ENCODE assay signal across 22 cellular contexts in the genomic region with DNA sequence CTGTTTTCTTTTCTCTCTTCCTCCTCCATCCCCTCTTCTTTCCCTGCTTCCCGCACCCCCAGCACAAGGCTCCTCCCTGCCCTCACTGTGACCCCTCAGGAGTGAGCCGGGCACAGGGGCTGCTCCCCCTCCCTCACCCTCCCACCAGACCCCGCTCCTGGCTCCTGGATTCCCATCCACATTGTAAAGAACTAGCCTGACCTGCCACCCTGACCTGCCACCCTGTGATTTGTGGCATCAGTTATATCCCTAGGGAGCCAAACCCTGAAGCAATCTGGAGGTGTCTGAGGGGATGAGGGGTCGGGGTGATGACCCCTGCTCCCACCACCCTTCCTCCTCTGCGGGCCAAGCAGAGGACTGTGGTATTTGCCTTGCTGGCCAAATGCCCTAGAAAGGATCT.
DNase-seq lines count a peak whose midpoint lies in the region; ATAC-seq and TF ChIP-seq lines count a peak whose summit lies in the region.
"Had no signal": no experiment of that assay in that cellular context is flagged by ENCODE, and none has a peak within 500 bp of the region (broad histone marks: within the 10 kb centered on the region; RNA-seq: fewer than 3 reads in every experiment).

No MANE protein-coding gene starts in this region.

- no peak overlapping the region for H3K27ac Mint-ChIP-seq in natural killer cell treated with Interleukin-12 subunit alpha and Interleukin-12 subunit beta and Interleukin-15 and Interleukin-18, amount 100 ng/mL, for 72 hours
- H3K27ac Mint-ChIP-seq in natural killer cell, result no peak overlapping the region
- peak overlapping the region; percentile 25 for H3K27ac Mint-ChIP-seq in progenitor cell of endocrine pancreas
- H3K27ac Mint-ChIP-seq: B cell; CD4-positive, CD25-positive, alpha-beta regulatory T cell; CD8-positive, alpha-beta T cell; H9; HFFc6 had no signal

- H2BK5ac ChIP-seq in mesendoderm (ENCODE audit: low read length), result no peak overlapping the region

- H3K79me2 ChIP-seq in mesendoderm (ENCODE audit: control insufficient read depth, insufficient read depth, low read length), result no peaks in the 10 kb centered on the region

- no peak overlapping the region for H3K4me3 ChIP-seq in mesendoderm (ENCODE audit: low read length)
- H3K4me3 ChIP-seq: BLaER1, GM12878, GM23248 had no signal

- no peaks in the 10 kb centered on the region for H3K4me1 Mint-ChIP-seq in natural killer cell treated with Interleukin-12 subunit alpha and Interleukin-12 subunit beta and Interleukin-15 and Interleukin-18, amount 100 ng/mL, for 72 hours (ENCODE audit: low read depth in 2 of 2)
- no peaks in the 10 kb centered on the region for H3K4me1 Mint-ChIP-seq in natural killer cell
- H3K4me1 Mint-ChIP-seq in progenitor cell of endocrine pancreas (ENCODE audit: low read depth), result peaks cover 11% of the 10 kb centered on the region
- H3K4me1 Mint-ChIP-seq: B cell; CD4-positive, CD25-positive, alpha-beta regulatory T cell had no signal

- no peak overlapping the region for H3K4ac ChIP-seq in mesendoderm (ENCODE audit: low read depth, low read length)

- H3K4me2 ChIP-seq in mesendoderm (ENCODE audit: low read length), result no peak overlapping the region
- H3K4me2 ChIP-seq: BLaER1 had no signal

- H3K36me3 ChIP-seq in mesendoderm (ENCODE audit: control insufficient read depth, insufficient read depth, low read length), result no peaks in the 10 kb centered on the region
- H3K36me3 ChIP-seq: BLaER1 had no signal

- H3K56ac ChIP-seq in mesendoderm (ENCODE audit: low read length), result no peak overlapping the region

- DNase-seq in natural killer cell treated with Interleukin-12 subunit alpha and Interleukin-12 subunit beta and Interleukin-15 and Interleukin-18, amount 100 ng/mL, for 72 hours (ENCODE audit: low spot score), result no peak
- no peak for DNase-seq in natural killer cell
- DNase-seq in mesendoderm, result no peak
- DNase-seq in progenitor cell of endocrine pancreas (ENCODE audit: low spot score, unreplicated experiment), result no peak
- no peak for DNase-seq in kidney tubule cell (ENCODE audit: low spot score)
- no peak for DNase-seq in glomerular visceral epithelial cell (ENCODE audit: extremely low spot score)
- DNase-seq in RPMI8226, result no peak
- DNase-seq: CD4-positive, CD25-positive, alpha-beta regulatory T cell; CD8-positive, alpha-beta T cell; DMS 273 treated with DMSO at 0.1 percent for 48 hours; DMS79; EL; GDM1; GM23248; H9; HFFc6 had no signal

- H3K27ac ChIP-seq in mesendoderm (ENCODE audit: low read depth, low read length), result no peak overlapping the region
- H3K27ac ChIP-seq: 22Rv1, BLaER1, C4-2B, GM23248 had no signal

- H3K23ac ChIP-seq in mesendoderm (ENCODE audit: low read length), result no peak overlapping the region

- TF ChIP-seq CTCF in natural killer cell (IDR thresholded peaks at IDR 0.05) (no peak), progenitor cell of endocrine pancreas (IDR thresholded peaks at IDR 0.05; ENCODE audit: unreplicated experiment) (no peak)

- H3K27me3 Mint-ChIP-seq in natural killer cell treated with Interleukin-12 subunit alpha and Interleukin-12 subunit beta and Interleukin-15 and Interleukin-18, amount 100 ng/mL, for 72 hours, result peaks cover 21 to 23% of the 10 kb centered on the region in 2 donors
- H3K27me3 Mint-ChIP-seq in natural killer cell (ENCODE audit: low read depth in 2 of 2), result peaks cover 21 to 24% of the 10 kb centered on the region in 2 donors
- H3K27me3 Mint-ChIP-seq in progenitor cell of endocrine pancreas, result peaks cover 8% of the 10 kb centered on the region

- H3K9me3 Mint-ChIP-seq in natural killer cell treated with Interleukin-12 subunit alpha and Interleukin-12 subunit beta and Interleukin-15 and Interleukin-18, amount 100 ng/mL, for 72 hours, result no peaks in the 10 kb centered on the region
- H3K9me3 Mint-ChIP-seq in natural killer cell, result no peaks in the 10 kb centered on the region
- H3K9me3 Mint-ChIP-seq in progenitor cell of endocrine pancreas (ENCODE audit: low read depth), result no peaks in the 10 kb centered on the region
- H3K9me3 Mint-ChIP-seq: HFFc6 had no signal

- no peak overlapping the region for H4K8ac ChIP-seq in mesendoderm (ENCODE audit: low read depth, low read length)

- peaks cover 2% of the 10 kb centered on the region for H3K4me1 ChIP-seq in mesendoderm (ENCODE audit: control insufficient read depth, low read depth, low read length)
- H3K4me1 ChIP-seq: BLaER1 had no signal

- no peak overlapping the region for H2BK15ac ChIP-seq in mesendoderm (replicated peaks; ENCODE audit: low read depth)

- peak; percentile 7 to 21 for ATAC-seq in natural killer cell treated with Interleukin-12 subunit alpha and Interleukin-12 subunit beta and Interleukin-15 and Interleukin-18, amount 100 ng/mL, for 72 hours
- ATAC-seq in natural killer cell, result no peak
- ATAC-seq: CD8-positive, alpha-beta T cell; GM12878; HCT116 had no signal

- no CpG with 5 or more reads among the region's 5 CpGs for WGBS in mesendoderm (ENCODE audit: extremely low coverage, insufficient coverage, low lambda C conversion rate)

- H2BK120ac ChIP-seq in mesendoderm (ENCODE audit: low read depth, low read length), result no peak overlapping the region

- H2AK5ac ChIP-seq in mesendoderm (ENCODE audit: low read length), result peak overlapping the region; percentile 36

- intact Hi-C loops in natural killer cell (cut with micrococcal nuclease), result no loop called here

- H3K27me3 ChIP-seq in mesendoderm (ENCODE audit: insufficient read depth, low read length, poor library complexity), result no peaks in the 10 kb centered on the region
- H3K27me3 ChIP-seq: BLaER1 had no signal

- H3K4me3 Mint-ChIP-seq in natural killer cell treated with Interleukin-12 subunit alpha and Interleukin-12 subunit beta and Interleukin-15 and Interleukin-18, amount 100 ng/mL, for 72 hours, result no peak overlapping the region
- H3K4me3 Mint-ChIP-seq in natural killer cell (no peak overlapping the region), progenitor cell of endocrine pancreas (ENCODE audit: low read depth) (no peak overlapping the region)
- H3K4me3 Mint-ChIP-seq: B cell; CD4-positive, CD25-positive, alpha-beta regulatory T cell; CD8-positive, alpha-beta T cell; H9; HFFc6 had no signal

- no peaks in the 10 kb centered on the region for H3K36me3 Mint-ChIP-seq in natural killer cell treated with Interleukin-12 subunit alpha and Interleukin-12 subunit beta and Interleukin-15 and Interleukin-18, amount 100 ng/mL, for 72 hours
- H3K36me3 Mint-ChIP-seq in natural killer cell (no peaks in the 10 kb centered on the region), progenitor cell of endocrine pancreas (ENCODE audit: insufficient read depth) (no peaks in the 10 kb centered on the region)
- H3K36me3 Mint-ChIP-seq: CD4-positive, CD25-positive, alpha-beta regulatory T cell; CD8-positive, alpha-beta T cell had no signal

- H3K18ac ChIP-seq in mesendoderm (ENCODE audit: low read length), result no peak overlapping the region

- no peak overlapping the region for H4K5ac ChIP-seq in mesendoderm (ENCODE audit: low read length)

- H3K9ac ChIP-seq in mesendoderm (ENCODE audit: low read length), result no peak overlapping the region
- H3K9ac ChIP-seq: BLaER1, GM23248 had no signal

- no peaks in the 10 kb centered on the region for H3K79me1 ChIP-seq in mesendoderm (ENCODE audit: low read length)

Comparison
In these comparisons a context has a peak if more than half of its experiments do, and no peak if none do; other contexts are left out.
1. ATAC-seq: peak in natural killer cell treated with Interleukin-12 subunit alpha and Interleukin-12 subunit beta and Interleukin-15 and Interleukin-18, amount 100 ng/mL, for 72 hours (2 of 2); none in natural killer cell (0 of 3).